Comparison of ENCODE assay signal across 1 cellular context in genomic region chr1:31472673-31473072, GRCh38. TPM values are rescaled to one million over a fixed set of nuclear protein-coding genes. Genes with fewer than 3 reads are reported as not detected.
"Had no signal": no experiment of that assay in that cellular context is flagged by ENCODE, and none has a peak within 500 bp of the region (broad histone marks: within the 10 kb centered on the region; RNA-seq: fewer than 3 reads in every experiment).

No MANE protein-coding gene starts in this region.

RNA-seq across cellular contexts. Expression of gene SERINC2, which starts 59.7 kb away (rescaled TPM):
- polyA plus RNA-seq: immature natural killer cell had no signal
